ENCODE assay signal across 11 cellular contexts in genomic region chr5:55982957-55983381, GRCh38. TPM values are rescaled to one million over a fixed set of nuclear protein-coding genes. Genes with fewer than 3 reads are reported as not detected.
DNase-seq lines count a peak whose midpoint lies in the region; ATAC-seq and TF ChIP-seq lines count a peak whose summit lies in the region.
"Had no signal": no experiment of that assay in that cellular context is flagged by ENCODE, and none has a peak within 500 bp of the region (broad histone marks: within the 10 kb centered on the region; RNA-seq: fewer than 3 reads in every experiment).

No MANE protein-coding gene starts in this region.

- peak overlapping the region; percentile 5 for H3K4me3 Mint-ChIP-seq in activated T-helper 2 cell treated with anti-CD3 and anti-CD28 coated beads, Interferon-gamma antibody, Interleukin-2, Interleukin-4, amounts not matched to agents 10 μg/mL and 5 μg/mL and 100 μg/mL, durations not matched to agents 14 hours and 24 hours and 36 hours (ENCODE audit: low read depth)

- peaks cover 67% of the 10 kb centered on the region for H3K4me1 Mint-ChIP-seq in activated T-helper 2 cell treated with anti-CD3 and anti-CD28 coated beads, Interferon-gamma antibody, Interleukin-2, Interleukin-4, amounts not matched to agents 10 μg/mL and 5 μg/mL and 100 μg/mL, durations not matched to agents 14 hours and 24 hours and 36 hours (ENCODE audit: low read depth)

- TF ChIP-seq CTCF in spleen (IDR thresholded peaks at IDR 0.05 in 8 of 11, conservative IDR thresholded peaks at IDR 0.05 in 3 of 11), result peak in 1 of 11 experiments; percentile 14

- H3K9me3 ChIP-seq in right cardiac atrium (ENCODE audit: control insufficient read depth, low read length), result no peaks in the 10 kb centered on the region
- no peaks in the 10 kb centered on the region for H3K9me3 ChIP-seq in spleen
- H3K9me3 ChIP-seq: Peyer's patch, upper lobe of left lung had no signal

- intact Hi-C loops in activated T-helper 2 cell treated with anti-CD3 and anti-CD28 coated beads, Interferon-gamma antibody, Interleukin-2, Interleukin-4, amounts not matched to agents 10 μg/mL and 5 μg/mL and 100 μg/mL, durations not matched to agents 14 hours and 24 hours and 36 hours (cut with micrococcal nuclease), result no loop called here
- intact Hi-C loops in right cardiac atrium (cut with DNase I) (no loop called here), spleen (cut with DNase I; ENCODE audit: low total_unique reads) (no loop called here)

- no peak for TF ChIP-seq POLR2A in spleen (IDR thresholded peaks at IDR 0.05)

- no peaks in the 10 kb centered on the region for H3K27me3 Mint-ChIP-seq in activated T-helper 2 cell treated with anti-CD3 and anti-CD28 coated beads, Interferon-gamma antibody, Interleukin-2, Interleukin-4, amounts not matched to agents 10 μg/mL and 5 μg/mL and 100 μg/mL, durations not matched to agents 14 hours and 24 hours and 36 hours (ENCODE audit: low read depth)

- no peak overlapping the region for H3K27ac Mint-ChIP-seq in activated T-helper 2 cell treated with anti-CD3 and anti-CD28 coated beads, Interferon-gamma antibody, Interleukin-2, Interleukin-4, amounts not matched to agents 10 μg/mL and 5 μg/mL and 100 μg/mL, durations not matched to agents 14 hours and 24 hours and 36 hours

- DNase-seq in stimulated activated naive CD4-positive, alpha-beta T cell (lab: John Stamatoyannopoulos, UW), result peak; percentile 7 to 54 (median 28)
- no peak for DNase-seq in stimulated activated naive CD4-positive, alpha-beta T cell treated with Interleukin-2 at 50 U/mL for 16 hours (lab: John Stamatoyannopoulos, UW)
- no peak for DNase-seq in activated T-helper 2 cell treated with anti-CD3 and anti-CD28 coated beads, Interferon-gamma antibody, Interleukin-2, Interleukin-4, amounts not matched to agents 10 μg/mL and 5 μg/mL and 100 μg/mL, durations not matched to agents 14 hours and 24 hours and 36 hours (ENCODE audit: low spot score)
- no peak for DNase-seq in right cardiac atrium
- DNase-seq in stimulated activated CD4-positive, alpha-beta T cell treated with anti-CD3 and anti-CD28 coated beads, Interleukin-4, amount 100 ng/mL, for 1 hour, result no peak
- DNase-seq in NCI-H524 treated with DMSO at 0.1 percent for 48 hours (lab: John Stamatoyannopoulos, UW), result no peak
- no peak for DNase-seq in spleen
- DNase-seq: glutamatergic neuron had no signal

- peaks cover 0 to 58% (median 15%) of the 10 kb centered on the region in 6 donors for H3K36me3 ChIP-seq in spleen

- peaks cover 2% of the 10 kb centered on the region for H3K4me1 ChIP-seq in right cardiac atrium (ENCODE audit: control insufficient read depth, insufficient read depth, low read length)
- peaks cover 26 to 100% (median 64%) of the 10 kb centered on the region in 6 donors for H3K4me1 ChIP-seq in spleen

- H3K4me3 ChIP-seq in right cardiac atrium (ENCODE audit: low read length) (no peak overlapping the region), spleen (peak overlapping the region in 1 of 8 donors; percentile 30)
- H3K4me3 ChIP-seq: Peyer's patch, upper lobe of left lung had no signal

- H3K27ac ChIP-seq in right cardiac atrium (ENCODE audit: low read length), result no peak overlapping the region
- H3K27ac ChIP-seq in spleen, result peak overlapping the region in 3 of 8 donors; percentile 4 to 32 (median 25)
- H3K27ac ChIP-seq: Peyer's patch had no signal

- no peaks in the 10 kb centered on the region for H3K9me3 Mint-ChIP-seq in activated T-helper 2 cell treated with anti-CD3 and anti-CD28 coated beads, Interferon-gamma antibody, Interleukin-2, Interleukin-4, amounts not matched to agents 10 μg/mL and 5 μg/mL and 100 μg/mL, durations not matched to agents 14 hours and 24 hours and 36 hours

- H3K27me3 ChIP-seq in right cardiac atrium (ENCODE audit: control insufficient read depth, insufficient read depth) (no peaks in the 10 kb centered on the region), spleen (replicated peaks in 1 of 7) (no peaks in the 10 kb centered on the region)
- H3K27me3 ChIP-seq: Peyer's patch, upper lobe of left lung had no signal

- ATAC-seq in right cardiac atrium, result peak; percentile 35 to 53
- no peak for ATAC-seq in GM19023 (IDR thresholded peaks at IDR 0.05; ENCODE audit: unreplicated experiment)

- WGBS in right cardiac atrium, result 42% methylated on average over 5 of the region's 5 CpGs
- WGBS in spleen, 5 donors, result 56 to 75% (median 74%) methylated on average over 5 of the region's 5 CpGs

- H3K36me3 Mint-ChIP-seq in activated T-helper 2 cell treated with anti-CD3 and anti-CD28 coated beads, Interferon-gamma antibody, Interleukin-2, Interleukin-4, amounts not matched to agents 10 μg/mL and 5 μg/mL and 100 μg/mL, durations not matched to agents 14 hours and 24 hours and 36 hours (ENCODE audit: low read depth), result peaks cover 63% of the 10 kb centered on the region

RNA-seq across cellular contexts. Expression of gene IL6ST, which starts 11.8 kb away (rescaled TPM):
- total RNA-seq in activated T-helper 2 cell treated with anti-CD3 and anti-CD28 coated beads, Interferon-gamma antibody, Interleukin-2, Interleukin-4, amounts not matched to agents 10 μg/mL and 5 μg/mL and 100 μg/mL, durations not matched to agents 14 hours and 24 hours and 36 hours, result 56.2 and 67.2 TPM in 2 replicates
- total RNA-seq in right cardiac atrium, result 100 to 1,000 TPM; 192 to 238 (median 219) TPM
- 40.5 TPM for polyA plus RNA-seq in right cardiac atrium
- 100 to 1,000 TPM; 254 to 504 (median 337) TPM for total RNA-seq in spleen
- polyA plus RNA-seq in spleen, result 10 to 100 TPM; 20.4 to 33.8 (median 27.6) TPM

Comparison
In these comparisons a context has a peak if more than half of its experiments do, and no peak if none do; other contexts are left out.
1. DNase-seq: peak in stimulated activated naive CD4-positive, alpha-beta T cell (6 of 6); none in stimulated activated naive CD4-positive, alpha-beta T cell treated with Interleukin-2 at 50 U/mL for 16 hours (single experiment), activated T-helper 2 cell treated with anti-CD3 and anti-CD28 coated beads, Interferon-gamma antibody, Interleukin-2, Interleukin-4, amounts not matched to agents 10 μg/mL and 5 μg/mL and 100 μg/mL, durations not matched to agents 14 hours and 24 hours and 36 hours (single experiment), right cardiac atrium (0 of 3), stimulated activated CD4-positive, alpha-beta T cell treated with anti-CD3 and anti-CD28 coated beads, Interleukin-4, amount 100 ng/mL, for 1 hour (single experiment), NCI-H524 treated with DMSO at 0.1 percent for 48 hours (single experiment) and spleen (single experiment).